ENCODE assay signal across 23 cellular contexts in the genomic region with DNA sequence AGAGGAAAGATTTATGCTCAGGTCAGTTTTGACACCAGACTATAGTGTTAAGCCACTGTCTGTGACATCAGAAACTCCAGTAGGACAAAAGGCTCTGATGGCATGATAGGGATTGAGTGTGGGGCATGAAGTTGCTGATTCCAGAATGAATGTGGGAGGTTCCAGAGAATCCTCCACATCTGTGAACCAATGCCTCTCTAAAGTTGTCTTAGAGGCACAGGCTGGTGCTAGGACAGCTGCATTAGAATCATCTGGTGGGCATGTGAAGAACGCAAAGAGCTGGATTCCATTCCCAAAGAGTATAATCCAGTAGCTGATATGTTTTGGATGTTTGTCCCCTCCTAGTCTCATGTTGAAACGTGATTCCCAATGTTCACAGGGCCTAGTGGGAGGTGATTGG.
"Had no signal": no experiment of that assay in that cellular context is flagged by ENCODE, and none has a peak within 500 bp of the region (broad histone marks: within the 10 kb centered on the region; RNA-seq: fewer than 3 reads in every experiment).

No MANE protein-coding gene starts in this region.

- H3K27ac ChIP-seq: coronary artery, epithelial cell of prostate, esophagus squamous epithelium, gastrocnemius medialis, heart right ventricle, left lung, lower lobe of right lung had no signal

- H3K27me3 ChIP-seq: esophagus squamous epithelium, gastrocnemius medialis, left lung had no signal

- H3K4me1 Mint-ChIP-seq: endodermal cell, mesothelial cell of epicardium had no signal

- H3K9me3 Mint-ChIP-seq: effector memory CD8-positive, alpha-beta T cell; endodermal cell had no signal

- H3K4me3 Mint-ChIP-seq: effector memory CD8-positive, alpha-beta T cell; endodermal cell; mesothelial cell of epicardium had no signal

- H3K36me3 Mint-ChIP-seq: mesothelial cell of epicardium had no signal

- H3K4me3 ChIP-seq: coronary artery, esophagus squamous epithelium, gastrocnemius medialis, heart right ventricle, left lung, lower lobe of right lung, mucosa of descending colon had no signal

- H3K27ac Mint-ChIP-seq: effector memory CD8-positive, alpha-beta T cell; endodermal cell; mesothelial cell of epicardium had no signal

- H3K4me1 ChIP-seq: gastrocnemius medialis, heart right ventricle, left lung, lower lobe of right lung had no signal

- DNase-seq: dermis blood vessel endothelial cell; effector CD8-positive, alpha-beta T cell; effector memory CD8-positive, alpha-beta T cell; endodermal cell; erythroblast; esophagus squamous epithelium; foreskin fibroblast; foreskin melanocyte; gastrocnemius medialis; glutamatergic neuron; head of caudate nucleus; heart right ventricle; hippocampal formation; left cardiac atrium; left lung; left ventricle myocardium superior; lower lobe of right lung; mesenchymal stem cell; mucosa of descending colon had no signal

- ATAC-seq: effector memory CD8-positive, alpha-beta T cell; esophagus mucosa; gastrocnemius medialis; heart right ventricle; left cardiac atrium; left lung; left ventricle myocardium superior; lower lobe of right lung; mucosa of descending colon had no signal

- H3K9me3 ChIP-seq: esophagus squamous epithelium, gastrocnemius medialis, heart right ventricle, left lung, lower lobe of right lung, mucosa of descending colon had no signal

- H3K36me3 ChIP-seq: esophagus squamous epithelium, gastrocnemius medialis, heart right ventricle, left lung, lower lobe of right lung had no signal
